In the genomic region with DNA sequence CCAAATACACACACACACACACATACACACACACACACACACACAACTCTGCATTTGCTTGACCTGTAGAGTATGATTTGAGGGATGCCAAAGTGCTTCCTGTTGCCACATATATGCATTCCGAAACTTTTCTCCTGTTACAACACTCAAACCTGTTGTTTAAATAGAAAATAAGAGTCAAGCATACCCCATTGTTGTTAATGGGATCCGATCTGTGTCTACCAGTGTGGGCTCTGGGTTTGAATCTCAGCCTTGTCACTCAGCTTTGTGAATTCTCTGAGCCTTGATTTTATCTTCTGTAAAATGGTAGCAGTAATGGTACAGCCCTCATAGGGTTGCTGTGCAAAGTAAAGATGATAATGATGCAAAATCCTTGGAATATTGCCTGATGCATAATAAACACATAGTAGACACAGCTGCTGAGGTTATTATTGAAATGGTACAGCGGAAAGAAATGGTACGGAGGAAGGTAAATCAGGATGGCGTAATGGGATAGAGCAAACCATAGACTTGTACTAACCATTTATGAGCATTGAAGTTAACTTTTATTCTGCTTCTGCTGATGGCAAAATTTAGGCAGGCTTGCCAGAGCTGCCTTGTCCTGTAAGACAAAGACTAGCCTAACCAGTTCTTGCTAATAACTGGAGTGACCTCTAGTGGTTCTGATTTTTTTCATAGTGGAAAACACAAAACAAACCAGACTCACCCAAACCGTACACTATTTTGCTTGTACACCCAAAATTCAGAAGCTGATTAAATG, we compare ENCODE assay signal across 8 cellular contexts.
DNase-seq lines count a peak whose midpoint lies in the region; ATAC-seq, FAIRE-seq and TF ChIP-seq lines count a peak whose summit lies in the region.

No MANE protein-coding gene starts in this region.

- H3K36me3 Mint-ChIP-seq in GM23338 (ENCODE audit: low read depth): no peaks in the 10 kb centered on the region
- no peaks in the 10 kb centered on the region for H3K36me3 Mint-ChIP-seq in activated naive CD8-positive, alpha-beta T cell treated with anti-CD3 and anti-CD28 coated beads for 36 hours
- no peaks in the 10 kb centered on the region for H3K36me3 Mint-ChIP-seq in activated CD8-positive, alpha-beta T cell treated with anti-CD3 and anti-CD28 coated beads, Interleukin-2, amount 10 ng/mL, durations not matched to agents 7 days and 5 days (ENCODE audit: low read depth)

- peak; percentile 96 to 97 for TF ChIP-seq RAD21 in A549 (conservative IDR thresholded peaks at IDR 0.05 in 1 of 2, IDR thresholded peaks at IDR 0.05 in 1 of 2)

- intact Hi-C loops in posterior cingulate gyrus (cut with DNase I): loop anchor here (5.0 to 10.0 kb wide), 4 partner anchors 206 to 1018 kb away; partner anchors contain the start of gene EDN1

- CTCF ChIA-PET in A549 (lab: Yijun Ruan, JAX): interaction anchor here (0.5 to 10.2 kb wide), 38 partner anchors 9 to 1013 kb away, joined by 3 to 208 read pairs (median 4); partner anchors contain the start of gene EDN1
- CTCF ChIA-PET in activated CD8-positive, alpha-beta T cell treated with anti-CD3 and anti-CD28 coated beads, Interleukin-2, amount 10 ng/mL, durations not matched to agents 7 days and 5 days (lab: Charles Lee): no interaction called here

- TF ChIP-seq CTCF in A549 (IDR thresholded peaks at IDR 0.05) (peak; percentile 73), GM23338 (conservative IDR thresholded peaks at IDR 0.05; ENCODE audit: low read depth in 2 of 2) (peak; percentile 62 to 76)

- DNase-seq in A549 (ENCODE audit: low read depth in 1 of 2, low spot score in 1 of 2): peak; percentile 19 to 88
- DNase-seq in GM23338 (ENCODE audit: low spot score): peak; percentile 62
- peak; percentile 71 for DNase-seq in RPMI7951 (ENCODE audit: low read depth)
- DNase-seq in fibroblast of the conjunctiva (ENCODE audit: low read depth): peak; percentile 47
- DNase-seq in renal cortical epithelial cell (ENCODE audit: low read depth): peak; percentile 82
- DNase-seq in posterior cingulate gyrus: no peak
- DNase-seq in activated naive CD8-positive, alpha-beta T cell treated with anti-CD3 and anti-CD28 coated beads for 36 hours: no peak
- DNase-seq in activated CD8-positive, alpha-beta T cell treated with anti-CD3 and anti-CD28 coated beads, Interleukin-2, amount 10 ng/mL, durations not matched to agents 7 days and 5 days: no peak

- H3K27me3 ChIP-seq in GM23338 (ENCODE audit: insufficient read depth): no peaks in the 10 kb centered on the region

- H3K4me1 Mint-ChIP-seq in GM23338: peaks cover 8% of the 10 kb centered on the region; the same call in 2 of the 3 replicates
- no peaks in the 10 kb centered on the region for H3K4me1 Mint-ChIP-seq in activated naive CD8-positive, alpha-beta T cell treated with anti-CD3 and anti-CD28 coated beads for 36 hours
- H3K4me1 Mint-ChIP-seq in activated CD8-positive, alpha-beta T cell treated with anti-CD3 and anti-CD28 coated beads, Interleukin-2, amount 10 ng/mL, durations not matched to agents 7 days and 5 days (ENCODE audit: low read depth): no peaks in the 10 kb centered on the region

- no peak overlapping the region for H3K4me3 Mint-ChIP-seq in GM23338
- no peak overlapping the region for H3K4me3 Mint-ChIP-seq in activated naive CD8-positive, alpha-beta T cell treated with anti-CD3 and anti-CD28 coated beads for 36 hours
- no peak overlapping the region for H3K4me3 Mint-ChIP-seq in activated CD8-positive, alpha-beta T cell treated with anti-CD3 and anti-CD28 coated beads, Interleukin-2, amount 10 ng/mL, durations not matched to agents 7 days and 5 days

- H3F3A ChIP-seq in GM23338 (replicated peaks; ENCODE audit: low read depth): no peaks in the 10 kb centered on the region

- H3K4me1 ChIP-seq in A549 (peaks cover 55% of the 10 kb centered on the region), GM23338 (ENCODE audit: insufficient read depth) (0 out of 2 replicates have a peak, but pooled peaks cover 2% of the 10 kb centered on the region)

- no peak overlapping the region for H3K27ac Mint-ChIP-seq in GM23338
- no peak overlapping the region for H3K27ac Mint-ChIP-seq in activated naive CD8-positive, alpha-beta T cell treated with anti-CD3 and anti-CD28 coated beads for 36 hours
- no peak overlapping the region for H3K27ac Mint-ChIP-seq in activated CD8-positive, alpha-beta T cell treated with anti-CD3 and anti-CD28 coated beads, Interleukin-2, amount 10 ng/mL, durations not matched to agents 7 days and 5 days

- no peaks in the 10 kb centered on the region for H4K20me1 ChIP-seq in GM23338 (replicated peaks; ENCODE audit: insufficient read depth)

- no peaks in the 10 kb centered on the region for H3K9me3 ChIP-seq in A549

- TF ChIP-seq POLR2A in A549 (IDR thresholded peaks at IDR 0.05; ENCODE audit: low read length): no peak

- H3K79me2 ChIP-seq in GM23338 (replicated peaks; ENCODE audit: insufficient read depth): no peaks in the 10 kb centered on the region

- H3K27me3 Mint-ChIP-seq in GM23338 (ENCODE audit: insufficient read depth, low read depth, poor library complexity): no peaks in the 10 kb centered on the region
- peaks cover 31% of the 10 kb centered on the region for H3K27me3 Mint-ChIP-seq in activated naive CD8-positive, alpha-beta T cell treated with anti-CD3 and anti-CD28 coated beads for 36 hours
- peaks cover 7% of the 10 kb centered on the region for H3K27me3 Mint-ChIP-seq in activated CD8-positive, alpha-beta T cell treated with anti-CD3 and anti-CD28 coated beads, Interleukin-2, amount 10 ng/mL, durations not matched to agents 7 days and 5 days (ENCODE audit: low read depth)

- no peak overlapping the region for H2AFZ ChIP-seq in GM23338

- peak overlapping the region; percentile 53 for H3K4me2 ChIP-seq in A549
- no peak overlapping the region for H3K4me2 ChIP-seq in GM23338

- ATAC-seq in A549: peak; percentile 82 to 86
- peak; percentile 58 for ATAC-seq in GM23338
- no peak for ATAC-seq in activated CD8-positive, alpha-beta T cell treated with anti-CD3 and anti-CD28 coated beads, Interleukin-2, amount 10 ng/mL, durations not matched to agents 7 days and 5 days

- no peaks in the 10 kb centered on the region for H3K9me3 Mint-ChIP-seq in GM23338
- H3K9me3 Mint-ChIP-seq in activated naive CD8-positive, alpha-beta T cell treated with anti-CD3 and anti-CD28 coated beads for 36 hours: no peaks in the 10 kb centered on the region
- no peaks in the 10 kb centered on the region for H3K9me3 Mint-ChIP-seq in activated CD8-positive, alpha-beta T cell treated with anti-CD3 and anti-CD28 coated beads, Interleukin-2, amount 10 ng/mL, durations not matched to agents 7 days and 5 days (ENCODE audit: insufficient read depth)

- 26% methylated on average over 6 of the region's 6 CpGs for WGBS in A549 (ENCODE audit: missing lambda C conversion rate)

- no peak for FAIRE-seq in A549 (lab: Jason Lieb, UNC)

- no peaks in the 10 kb centered on the region for H3K9me2 ChIP-seq in GM23338 (ENCODE audit: insufficient read depth)

- POLR2A ChIA-PET in A549 (lab: Yijun Ruan, JAX): interaction anchor here (1.1 to 1.8 kb wide), 3 partner anchors 292 to 313 kb away, joined by 5 to 15 read pairs (median 6); partner anchors contain the start of gene EDN1
- POLR2A ChIA-PET in activated CD8-positive, alpha-beta T cell treated with anti-CD3 and anti-CD28 coated beads, Interleukin-2, amount 10 ng/mL, durations not matched to agents 7 days and 5 days (lab: Charles Lee): no interaction called here

- 0 out of 5 replicates have a peak, but pooled peaks of 1 of the 2 experiments have one; percentile 11 for TF ChIP-seq EP300 in A549 (IDR thresholded peaks at IDR 0.05)

- H3K27ac ChIP-seq in A549 (peak overlapping the region; percentile 87 to 93), GM23338 (ENCODE audit: low read depth) (no peak overlapping the region)

- H3K4me3 ChIP-seq in A549 (no peak overlapping the region), GM23338 (no peak overlapping the region)

- no peaks in the 10 kb centered on the region for H3K36me3 ChIP-seq in GM23338 (ENCODE audit: insufficient read depth)

TF ChIP-seq in A549, 52 proteins besides CTCF, POLR2A, EP300 and RAD21:
- no peak for TF ChIP-seq FOSB (CRISPR knock-in tag; IDR thresholded peaks at IDR 0.05)
- peak; percentile 3 to 17; a peak in 2 of 4 replicates for TF ChIP-seq CEBPB (IDR thresholded peaks at IDR 0.05)
- TF ChIP-seq KDM1A (IDR thresholded peaks at IDR 0.05; ENCODE audit: low read depth): peak; percentile 74; the same call in 1 of the 2 replicates
- TF ChIP-seq SMC3 (IDR thresholded peaks at IDR 0.05): peak; percentile 94
- no peak for TF ChIP-seq CBX2 (IDR thresholded peaks at IDR 0.05; ENCODE audit: borderline replicate concordance, low read depth)
- TF ChIP-seq JUN (IDR thresholded peaks at IDR 0.05): 0 out of 5 replicates have a peak, but pooled peaks of 1 of the 2 experiments have one; percentile 40
- TF ChIP-seq HDAC2 (IDR thresholded peaks at IDR 0.05): peak; percentile 71; the same call in 1 of the 2 replicates
TF ChIP-seq in A549: peak in this region for 5.

TF ChIP-seq in GM23338, 12 proteins besides CTCF, POLR2A, EP300 and RAD21 (continues in another document):
- TF ChIP-seq ZNF114 (CRISPR knock-in tag; IDR thresholded peaks at IDR 0.05) (no peak), NANOG (IDR thresholded peaks at IDR 0.05; ENCODE audit: borderline replicate concordance) (no peak), CREB1 (CRISPR knock-in tag; IDR thresholded peaks at IDR 0.05; ENCODE audit: low read depth) (no peak), ZNF331 (CRISPR knock-in tag; IDR thresholded peaks at IDR 0.05; ENCODE audit: low read depth) (no peak), POLR2AphosphoS5 (IDR thresholded peaks at IDR 0.05; ENCODE audit: low read depth) (no peak), JUNB (IDR thresholded peaks at IDR 0.05; ENCODE audit: unreplicated experiment) (no peak)
- TF ChIP-seq, protein P1, sequence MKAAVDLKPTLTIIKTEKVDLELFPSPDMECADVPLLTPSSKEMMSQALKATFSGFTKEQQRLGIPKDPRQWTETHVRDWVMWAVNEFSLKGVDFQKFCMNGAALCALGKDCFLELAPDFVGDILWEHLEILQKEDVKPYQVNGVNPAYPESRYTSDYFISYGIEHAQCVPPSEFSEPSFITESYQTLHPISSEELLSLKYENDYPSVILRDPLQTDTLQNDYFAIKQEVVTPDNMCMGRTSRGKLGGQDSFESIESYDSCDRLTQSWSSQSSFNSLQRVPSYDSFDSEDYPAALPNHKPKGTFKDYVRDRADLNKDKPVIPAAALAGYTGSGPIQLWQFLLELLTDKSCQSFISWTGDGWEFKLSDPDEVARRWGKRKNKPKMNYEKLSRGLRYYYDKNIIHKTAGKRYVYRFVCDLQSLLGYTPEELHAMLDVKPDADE (IDR thresholded peaks at IDR 0.05): no peak

Comparison
In these comparisons a context has a peak if more than half of its experiments do, and no peak if none do; other contexts are left out.
1. DNase-seq: peak in A549 (2 of 2), GM23338 (single experiment), RPMI7951 (single experiment), fibroblast of the conjunctiva (single experiment) and renal cortical epithelial cell (single experiment); none in posterior cingulate gyrus (0 of 10), activated naive CD8-positive, alpha-beta T cell treated with anti-CD3 and anti-CD28 coated beads for 36 hours (single experiment) and activated CD8-positive, alpha-beta T cell treated with anti-CD3 and anti-CD28 coated beads, Interleukin-2, amount 10 ng/mL, durations not matched to agents 7 days and 5 days (single experiment).